Comparison of ENCODE assay signal across 14 cellular contexts in genomic region chrX:110414273-110414672, GRCh38.
A peak's percentile ranks its signal among the peaks of the same experiment; 100 is the strongest.
DNase-seq lines count a peak whose midpoint lies in the region; ATAC-seq and FAIRE-seq lines count a peak whose summit lies in the region.
"Had no signal": no experiment of that assay in that cellular context is flagged by ENCODE, and none has a peak within 500 bp of the region (broad histone marks: within the 10 kb centered on the region; RNA-seq: fewer than 3 reads in every experiment).

No MANE protein-coding gene starts in this region.

- peak; percentile 33 for ATAC-seq in GM21447 (IDR thresholded peaks at IDR 0.05; ENCODE audit: unreplicated experiment)
- peak; percentile 31 for ATAC-seq in HG03060 (IDR thresholded peaks at IDR 0.05; ENCODE audit: low read depth, unreplicated experiment)
- ATAC-seq: gastrocnemius medialis had no signal

- peak; percentile 18 for FAIRE-seq in GM18507 (lab: Jason Lieb, UNC)

- DNase-seq in GM18507 (ENCODE audit: extremely low spot score, insufficient read length, low read depth) (no peak), RPMI8226 (peak; percentile 15), HuH-7.5 (ENCODE audit: low spot score) (no peak), NCI-H2081 treated with DMSO at 0.1 percent for 48 hours (lab: John Stamatoyannopoulos, UW) (no peak), NCI-H2107 (lab: John Stamatoyannopoulos, UW) (no peak), HuH-7 (ENCODE audit: low spot score) (no peak)
- DNase-seq: activated CD4-positive, alpha-beta memory T cell treated with anti-CD3 and anti-CD28 coated beads for 36 hours; activated naive CD4-positive, alpha-beta T cell treated with anti-CD3 and anti-CD28 coated beads, Interleukin-2, amount 50 U/mL, for 16 hours; colonic mucosa; gastrocnemius medialis; left cardiac atrium; NCI-H187 had no signal
